In genomic region chr2:144524190-144524957, GRCh38 we compare ENCODE assay signal across 8 cellular contexts. TPM values are rescaled to one million over a fixed set of nuclear protein-coding genes. Genes with fewer than 3 reads are reported as not detected.
DNase-seq lines count a peak whose midpoint lies in the region; ATAC-seq and TF ChIP-seq lines count a peak whose summit lies in the region.

No MANE protein-coding gene starts in this region.

- H3K27ac Mint-ChIP-seq in CD4-positive, alpha-beta T cell: no peak overlapping the region
- H3K27ac Mint-ChIP-seq in activated naive CD8-positive, alpha-beta T cell treated with anti-CD3 and anti-CD28 coated beads, Interleukin-2, amount 10 ng/mL, durations not matched to agents 7 days and 5 days: no peak overlapping the region

- no peaks in the 10 kb centered on the region for H3K9me3 Mint-ChIP-seq in CD4-positive, alpha-beta T cell
- H3K9me3 Mint-ChIP-seq in activated naive CD8-positive, alpha-beta T cell treated with anti-CD3 and anti-CD28 coated beads, Interleukin-2, amount 10 ng/mL, durations not matched to agents 7 days and 5 days: no peaks in the 10 kb centered on the region

- H3K9me3 ChIP-seq in CD4-positive, alpha-beta T cell (ENCODE audit: control insufficient read depth, low read length): no peaks in the 10 kb centered on the region
- no peaks in the 10 kb centered on the region for H3K9me3 ChIP-seq in MG63

- H3K36me3 ChIP-seq in MG63: no peaks in the 10 kb centered on the region

- H3K27me3 ChIP-seq in CD4-positive, alpha-beta T cell (ENCODE audit: control insufficient read depth, insufficient read depth, low read length): peaks cover 50% of the 10 kb centered on the region
- no peaks in the 10 kb centered on the region for H3K27me3 ChIP-seq in MG63

- no peak for DNase-seq in CD4-positive, alpha-beta T cell
- DNase-seq in MG63 (peak; percentile 69), left cardiac atrium (peak; percentile 74), posterior vena cava (ENCODE audit: low spot score) (peak; percentile 91), GM10248 (ENCODE audit: extremely low spot score) (no peak)
- peak; percentile 56 for DNase-seq in activated naive CD8-positive, alpha-beta T cell treated with anti-CD3 and anti-CD28 coated beads, Interleukin-2, amount 10 ng/mL, durations not matched to agents 7 days and 5 days

- no peak for ATAC-seq in CD4-positive, alpha-beta T cell (ENCODE audit: poor library complexity)
- ATAC-seq in activated naive CD8-positive, alpha-beta T cell treated with anti-CD3 and anti-CD28 coated beads, Interleukin-2, amount 10 ng/mL, durations not matched to agents 7 days and 5 days (ENCODE audit: low read depth): peak; percentile 65
- ATAC-seq in left cardiac atrium: peak; percentile 62 to 70
- no peak for ATAC-seq in GM19023 (IDR thresholded peaks at IDR 0.05; ENCODE audit: unreplicated experiment)
- ATAC-seq in HG02973 (IDR thresholded peaks at IDR 0.05; ENCODE audit: unreplicated experiment): no peak

- POLR2A ChIA-PET in CD4-positive, alpha-beta T cell (lab: Charles Lee): no interaction called here
- POLR2A ChIA-PET in activated naive CD8-positive, alpha-beta T cell treated with anti-CD3 and anti-CD28 coated beads, Interleukin-2, amount 10 ng/mL, durations not matched to agents 7 days and 5 days (lab: Charles Lee): interaction anchor here (0.7 to 1.2 kb wide), 2 partner anchors 69 to 192 kb away, joined by 3 to 4 read pairs; a partner anchor contains a TSS
- POLR2A ChIA-PET in GM10248 (lab: Yijun Ruan, JAX): interaction anchor here (0.6 kb wide), 1 partner anchor 565 kb away, joined by 3 read pairs; no protein-coding TSS in a partner anchor

- peaks cover 22% of the 10 kb centered on the region for H3K4me1 Mint-ChIP-seq in CD4-positive, alpha-beta T cell (ENCODE audit: low read depth)
- peaks cover 12% of the 10 kb centered on the region for H3K4me1 Mint-ChIP-seq in activated naive CD8-positive, alpha-beta T cell treated with anti-CD3 and anti-CD28 coated beads, Interleukin-2, amount 10 ng/mL, durations not matched to agents 7 days and 5 days

- H3K4me3 Mint-ChIP-seq in CD4-positive, alpha-beta T cell: peak overlapping the region; percentile 86
- peak overlapping the region; percentile 85 for H3K4me3 Mint-ChIP-seq in activated naive CD8-positive, alpha-beta T cell treated with anti-CD3 and anti-CD28 coated beads, Interleukin-2, amount 10 ng/mL, durations not matched to agents 7 days and 5 days

- intact Hi-C loops in CD4-positive, alpha-beta T cell (cut with DNase I, micrococcal nuclease): no loop called here
- intact Hi-C loops in left cardiac atrium (cut with DNase I): loop anchor here in 1 of 2 donors (10.0 kb wide), 1 partner anchor 360 kb away; no protein-coding TSS in a partner anchor
- intact Hi-C loops in posterior vena cava (cut with DNase I): no loop called here

- H3K4me3 ChIP-seq in MG63: peak overlapping the region; percentile 49

- H3K27ac ChIP-seq in CD4-positive, alpha-beta T cell (ENCODE audit: low read depth, low read length): no peak overlapping the region

- H3K36me3 Mint-ChIP-seq in CD4-positive, alpha-beta T cell (ENCODE audit: low read depth): no peaks in the 10 kb centered on the region
- H3K36me3 Mint-ChIP-seq in activated naive CD8-positive, alpha-beta T cell treated with anti-CD3 and anti-CD28 coated beads, Interleukin-2, amount 10 ng/mL, durations not matched to agents 7 days and 5 days: peaks cover 2% of the 10 kb centered on the region

- H3K27me3 Mint-ChIP-seq in CD4-positive, alpha-beta T cell: peaks cover 62% of the 10 kb centered on the region
- peaks cover 72% of the 10 kb centered on the region for H3K27me3 Mint-ChIP-seq in activated naive CD8-positive, alpha-beta T cell treated with anti-CD3 and anti-CD28 coated beads, Interleukin-2, amount 10 ng/mL, durations not matched to agents 7 days and 5 days

- no peak for TF ChIP-seq CTCF in CD4-positive, alpha-beta T cell (IDR thresholded peaks at IDR 0.05)
- TF ChIP-seq CTCF in GM10248 (IDR thresholded peaks at IDR 0.05; ENCODE audit: control extremely low read depth, extremely low read depth, low read depth, missing control alignments): no peak

- CTCF ChIA-PET in CD4-positive, alpha-beta T cell (lab: Charles Lee): no interaction called here
- CTCF ChIA-PET in GM10248 (lab: Yijun Ruan, JAX): interaction anchor here (1.4 kb wide), 1 partner anchor 13 kb away, joined by 3 read pairs; no protein-coding TSS in a partner anchor

RNA-seq across cellular contexts. Expression of gene ZEB2, which starts 4.5 kb away (rescaled TPM):
- total RNA-seq in CD4-positive, alpha-beta T cell: 10 to 100 TPM; 12.3 to 13.4 TPM
- total RNA-seq in MG63 (2014; rRNA removed; shearing (Covaris generic); ENCODE audit: low replicate concordance): 13.3 and 35.1 TPM in 2 replicates
- total RNA-seq in activated naive CD8-positive, alpha-beta T cell treated with anti-CD3 and anti-CD28 coated beads, Interleukin-2, amount 10 ng/mL, durations not matched to agents 7 days and 5 days: 10 to 100 TPM; 17.8 to 19.6 TPM
- 100 to 1,000 TPM; 118 to 131 TPM for total RNA-seq in left cardiac atrium
- total RNA-seq in posterior vena cava: 100 to 1,000 TPM; 246 to 288 TPM

Comparison
In these comparisons a context has a peak if more than half of its experiments do, and no peak if none do; other contexts are left out.
1. ATAC-seq: peak in activated naive CD8-positive, alpha-beta T cell treated with anti-CD3 and anti-CD28 coated beads, Interleukin-2, amount 10 ng/mL, durations not matched to agents 7 days and 5 days (single experiment) and left cardiac atrium (2 of 2); none in CD4-positive, alpha-beta T cell (single experiment), GM19023 (single experiment) and HG02973 (single experiment).
2. DNase-seq: peak in MG63 (single experiment), activated naive CD8-positive, alpha-beta T cell treated with anti-CD3 and anti-CD28 coated beads, Interleukin-2, amount 10 ng/mL, durations not matched to agents 7 days and 5 days (single experiment), left cardiac atrium (single experiment) and posterior vena cava (single experiment); none in CD4-positive, alpha-beta T cell (0 of 10) and GM10248 (single experiment).